1 cellular context compared by ENCODE assay signal in the genomic region with DNA sequence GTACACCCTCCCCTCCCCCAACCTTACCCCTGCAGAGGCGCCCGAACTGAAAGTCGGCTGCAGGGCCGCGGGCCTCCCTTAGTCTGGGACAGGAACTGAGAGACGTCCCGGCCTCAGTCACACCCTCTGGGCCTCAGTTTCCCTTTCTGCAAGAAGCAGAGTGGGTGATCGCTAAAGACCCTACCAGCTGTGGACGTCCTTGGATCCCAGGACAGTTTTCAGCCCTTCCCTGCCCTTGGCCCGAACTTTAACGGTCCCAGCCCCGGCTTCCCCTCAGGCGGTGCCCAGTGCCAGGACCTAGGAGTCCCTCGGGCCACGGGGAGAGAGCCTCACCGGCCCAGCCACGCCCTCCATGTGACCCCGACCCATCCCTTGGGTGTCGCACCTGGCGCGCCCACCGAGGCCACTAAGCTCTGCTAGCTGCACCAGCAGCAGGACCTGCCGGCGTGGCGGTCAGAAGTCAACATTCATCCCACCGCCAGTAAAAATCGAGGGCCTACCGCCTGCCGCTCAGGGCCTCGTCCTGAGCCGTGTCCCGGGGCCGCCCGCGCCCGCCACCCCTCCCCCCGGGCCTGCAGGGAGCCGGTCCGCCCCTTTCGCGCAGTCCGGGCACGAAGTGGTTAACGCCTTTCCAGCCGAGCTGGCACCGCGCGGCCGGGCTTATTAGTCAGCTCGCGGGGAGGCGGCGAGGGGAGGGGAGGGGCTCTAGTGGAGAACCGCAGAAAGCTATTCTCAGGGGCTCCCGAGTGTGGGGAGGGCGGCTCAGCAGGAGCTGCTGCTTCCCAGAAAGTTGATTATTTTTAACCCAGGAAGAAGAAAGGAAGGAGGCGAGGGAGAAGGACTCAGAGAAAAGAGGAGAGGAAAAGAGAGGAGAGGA.
A peak's percentile ranks its signal among the peaks of the same experiment; 100 is the strongest.
TF ChIP-seq lines count a peak whose summit lies in the region.

No MANE protein-coding gene starts in this region.

TF ChIP-seq in K562, 482 proteins besides CTCF, POLR2A, EP300 and RAD21 (continued from another document and continues in another):
- TF ChIP-seq, protein P1, sequence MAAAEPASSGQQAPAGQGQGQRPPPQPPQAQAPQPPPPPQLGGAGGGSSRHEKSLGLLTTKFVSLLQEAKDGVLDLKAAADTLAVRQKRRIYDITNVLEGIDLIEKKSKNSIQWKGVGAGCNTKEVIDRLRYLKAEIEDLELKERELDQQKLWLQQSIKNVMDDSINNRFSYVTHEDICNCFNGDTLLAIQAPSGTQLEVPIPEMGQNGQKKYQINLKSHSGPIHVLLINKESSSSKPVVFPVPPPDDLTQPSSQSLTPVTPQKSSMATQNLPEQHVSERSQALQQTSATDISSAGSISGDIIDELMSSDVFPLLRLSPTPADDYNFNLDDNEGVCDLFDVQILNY (CRISPR knock-in tag; IDR thresholded peaks at IDR 0.05) = no peak
- TF ChIP-seq ZNF140 (CRISPR knock-in tag; IDR thresholded peaks at IDR 0.05) (no peak), MEIS2 (IDR thresholded peaks at IDR 0.05; ENCODE audit: partially characterized antibody) (no peak), FOXP1 (CRISPR knock-in tag; IDR thresholded peaks at IDR 0.05) (peak; percentile 14; the same call in 1 of the 2 replicates), POLR2G (IDR thresholded peaks at IDR 0.05; ENCODE audit: low read depth, low read length) (peak; percentile 75), NFIX (CRISPR knock-in tag; IDR thresholded peaks at IDR 0.05; ENCODE audit: low read depth) (no peak), TCF7 (IDR thresholded peaks at IDR 0.05; ENCODE audit: borderline replicate concordance) (no peak), RBBP5 (IDR thresholded peaks at IDR 0.05; ENCODE audit: borderline replicate concordance, insufficient read depth, low read length, poor library complexity, severe bottlenecking) (no peak), HNRNPH1 (optimal IDR thresholded peaks at IDR 0.05; ENCODE audit: low read depth, low read length) (no peak), ZNF3 (CRISPR knock-in tag; IDR thresholded peaks at IDR 0.05) (no peak), CEBPB (tag; IDR thresholded peaks at IDR 0.05) (no peak), KLF13 (tag; IDR thresholded peaks at IDR 0.05; ENCODE audit: borderline replicate concordance, low read depth) (peak; percentile 55; the same call in 1 of the 2 replicates), TCFL5 (CRISPR knock-in tag; conservative IDR thresholded peaks at IDR 0.05) (no peak), ARID2 (IDR thresholded peaks at IDR 0.05) (peak; percentile 29; the same call in 1 of the 2 replicates), PTRF (tag; IDR thresholded peaks at IDR 0.05) (no peak), FOXJ2 (tag; IDR thresholded peaks at IDR 0.05) (no peak), PHB2 (IDR thresholded peaks at IDR 0.05; ENCODE audit: low read depth) (0 out of 2 replicates have a peak, but pooled peaks have one; percentile 44), ZNF696 (CRISPR knock-in tag; conservative IDR thresholded peaks at IDR 0.05) (no peak), CBX1 (IDR thresholded peaks at IDR 0.05; ENCODE audit: low read depth) (0 out of 2 replicates have a peak, but pooled peaks have one; percentile 26), JUND (IDR thresholded peaks at IDR 0.05; ENCODE audit: borderline replicate concordance, low read depth, low read length) (peak; percentile 64; the same call in 1 of the 2 replicates), JUND (tag; IDR thresholded peaks at IDR 0.05; ENCODE audit: borderline replicate concordance, low read depth, low read length) (no peak; the same call in 2 of the 3 replicates), ZBTB8A (IDR thresholded peaks at IDR 0.05; ENCODE audit: partially characterized antibody) (no peak), SREBF2 (CRISPR knock-in tag; IDR thresholded peaks at IDR 0.05) (no peak), E2F3 (CRISPR knock-in tag; IDR thresholded peaks at IDR 0.05) (no peak), TOE1 (IDR thresholded peaks at IDR 0.05; ENCODE audit: borderline replicate concordance) (no peak), TOE1 (CRISPR knock-in tag; IDR thresholded peaks at IDR 0.05; ENCODE audit: borderline replicate concordance, low read depth) (0 out of 2 replicates have a peak, but pooled peaks have one; percentile 29)
- TF ChIP-seq, protein P2, sequence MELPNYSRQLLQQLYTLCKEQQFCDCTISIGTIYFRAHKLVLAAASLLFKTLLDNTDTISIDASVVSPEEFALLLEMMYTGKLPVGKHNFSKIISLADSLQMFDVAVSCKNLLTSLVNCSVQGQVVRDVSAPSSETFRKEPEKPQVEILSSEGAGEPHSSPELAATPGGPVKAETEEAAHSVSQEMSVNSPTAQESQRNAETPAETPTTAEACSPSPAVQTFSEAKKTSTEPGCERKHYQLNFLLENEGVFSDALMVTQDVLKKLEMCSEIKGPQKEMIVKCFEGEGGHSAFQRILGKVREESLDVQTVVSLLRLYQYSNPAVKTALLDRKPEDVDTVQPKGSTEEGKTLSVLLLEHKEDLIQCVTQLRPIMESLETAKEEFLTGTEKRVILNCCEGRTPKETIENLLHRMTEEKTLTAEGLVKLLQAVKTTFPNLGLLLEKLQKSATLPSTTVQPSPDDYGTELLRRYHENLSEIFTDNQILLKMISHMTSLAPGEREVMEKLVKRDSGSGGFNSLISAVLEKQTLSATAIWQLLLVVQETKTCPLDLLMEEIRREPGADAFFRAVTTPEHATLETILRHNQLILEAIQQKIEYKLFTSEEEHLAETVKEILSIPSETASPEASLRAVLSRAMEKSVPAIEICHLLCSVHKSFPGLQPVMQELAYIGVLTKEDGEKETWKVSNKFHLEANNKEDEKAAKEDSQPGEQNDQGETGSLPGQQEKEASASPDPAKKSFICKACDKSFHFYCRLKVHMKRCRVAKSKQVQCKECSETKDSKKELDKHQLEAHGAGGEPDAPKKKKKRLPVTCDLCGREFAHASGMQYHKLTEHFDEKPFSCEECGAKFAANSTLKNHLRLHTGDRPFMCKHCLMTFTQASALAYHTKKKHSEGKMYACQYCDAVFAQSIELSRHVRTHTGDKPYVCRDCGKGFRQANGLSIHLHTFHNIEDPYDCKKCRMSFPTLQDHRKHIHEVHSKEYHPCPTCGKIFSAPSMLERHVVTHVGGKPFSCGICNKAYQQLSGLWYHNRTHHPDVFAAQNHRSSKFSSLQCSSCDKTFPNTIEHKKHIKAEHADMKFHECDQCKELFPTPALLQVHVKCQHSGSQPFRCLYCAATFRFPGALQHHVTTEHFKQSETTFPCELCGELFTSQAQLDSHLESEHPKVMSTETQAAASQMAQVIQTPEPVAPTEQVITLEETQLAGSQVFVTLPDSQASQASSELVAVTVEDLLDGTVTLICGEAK (IDR thresholded peaks at IDR 0.05) = peak; percentile 46; the same call in 1 of the 2 replicates
- TF ChIP-seq, protein P2 (CRISPR knock-in tag; IDR thresholded peaks at IDR 0.05) = no peak
- TF ChIP-seq, protein P3, sequence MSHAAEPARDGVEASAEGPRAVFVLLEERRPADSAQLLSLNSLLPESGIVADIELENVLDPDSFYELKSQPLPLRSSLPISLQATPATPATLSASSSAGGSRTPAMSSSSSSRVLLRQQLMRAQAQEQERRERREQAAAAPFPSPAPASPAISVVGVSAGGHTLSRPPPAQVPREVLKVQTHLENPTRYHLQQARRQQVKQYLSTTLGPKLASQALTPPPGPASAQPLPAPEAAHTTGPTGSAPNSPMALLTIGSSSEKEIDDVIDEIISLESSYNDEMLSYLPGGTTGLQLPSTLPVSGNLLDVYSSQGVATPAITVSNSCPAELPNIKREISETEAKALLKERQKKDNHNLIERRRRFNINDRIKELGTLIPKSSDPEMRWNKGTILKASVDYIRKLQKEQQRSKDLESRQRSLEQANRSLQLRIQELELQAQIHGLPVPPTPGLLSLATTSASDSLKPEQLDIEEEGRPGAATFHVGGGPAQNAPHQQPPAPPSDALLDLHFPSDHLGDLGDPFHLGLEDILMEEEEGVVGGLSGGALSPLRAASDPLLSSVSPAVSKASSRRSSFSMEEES (CRISPR knock-in tag; IDR thresholded peaks at IDR 0.05) = no peak
- TF ChIP-seq, protein P4, sequence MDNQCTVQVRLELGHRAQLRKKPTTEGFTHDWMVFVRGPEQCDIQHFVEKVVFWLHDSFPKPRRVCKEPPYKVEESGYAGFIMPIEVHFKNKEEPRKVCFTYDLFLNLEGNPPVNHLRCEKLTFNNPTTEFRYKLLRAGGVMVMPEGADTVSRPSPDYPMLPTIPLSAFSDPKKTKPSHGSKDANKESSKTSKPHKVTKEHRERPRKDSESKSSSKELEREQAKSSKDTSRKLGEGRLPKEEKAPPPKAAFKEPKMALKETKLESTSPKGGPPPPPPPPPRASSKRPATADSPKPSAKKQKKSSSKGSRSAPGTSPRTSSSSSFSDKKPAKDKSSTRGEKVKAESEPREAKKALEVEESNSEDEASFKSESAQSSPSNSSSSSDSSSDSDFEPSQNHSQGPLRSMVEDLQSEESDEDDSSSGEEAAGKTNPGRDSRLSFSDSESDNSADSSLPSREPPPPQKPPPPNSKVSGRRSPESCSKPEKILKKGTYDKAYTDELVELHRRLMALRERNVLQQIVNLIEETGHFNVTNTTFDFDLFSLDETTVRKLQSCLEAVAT (IDR thresholded peaks at IDR 0.05) = peak in 1 of 2 experiments; percentile 73; a peak in 2 of 4 replicates
- TF ChIP-seq, protein P5, sequence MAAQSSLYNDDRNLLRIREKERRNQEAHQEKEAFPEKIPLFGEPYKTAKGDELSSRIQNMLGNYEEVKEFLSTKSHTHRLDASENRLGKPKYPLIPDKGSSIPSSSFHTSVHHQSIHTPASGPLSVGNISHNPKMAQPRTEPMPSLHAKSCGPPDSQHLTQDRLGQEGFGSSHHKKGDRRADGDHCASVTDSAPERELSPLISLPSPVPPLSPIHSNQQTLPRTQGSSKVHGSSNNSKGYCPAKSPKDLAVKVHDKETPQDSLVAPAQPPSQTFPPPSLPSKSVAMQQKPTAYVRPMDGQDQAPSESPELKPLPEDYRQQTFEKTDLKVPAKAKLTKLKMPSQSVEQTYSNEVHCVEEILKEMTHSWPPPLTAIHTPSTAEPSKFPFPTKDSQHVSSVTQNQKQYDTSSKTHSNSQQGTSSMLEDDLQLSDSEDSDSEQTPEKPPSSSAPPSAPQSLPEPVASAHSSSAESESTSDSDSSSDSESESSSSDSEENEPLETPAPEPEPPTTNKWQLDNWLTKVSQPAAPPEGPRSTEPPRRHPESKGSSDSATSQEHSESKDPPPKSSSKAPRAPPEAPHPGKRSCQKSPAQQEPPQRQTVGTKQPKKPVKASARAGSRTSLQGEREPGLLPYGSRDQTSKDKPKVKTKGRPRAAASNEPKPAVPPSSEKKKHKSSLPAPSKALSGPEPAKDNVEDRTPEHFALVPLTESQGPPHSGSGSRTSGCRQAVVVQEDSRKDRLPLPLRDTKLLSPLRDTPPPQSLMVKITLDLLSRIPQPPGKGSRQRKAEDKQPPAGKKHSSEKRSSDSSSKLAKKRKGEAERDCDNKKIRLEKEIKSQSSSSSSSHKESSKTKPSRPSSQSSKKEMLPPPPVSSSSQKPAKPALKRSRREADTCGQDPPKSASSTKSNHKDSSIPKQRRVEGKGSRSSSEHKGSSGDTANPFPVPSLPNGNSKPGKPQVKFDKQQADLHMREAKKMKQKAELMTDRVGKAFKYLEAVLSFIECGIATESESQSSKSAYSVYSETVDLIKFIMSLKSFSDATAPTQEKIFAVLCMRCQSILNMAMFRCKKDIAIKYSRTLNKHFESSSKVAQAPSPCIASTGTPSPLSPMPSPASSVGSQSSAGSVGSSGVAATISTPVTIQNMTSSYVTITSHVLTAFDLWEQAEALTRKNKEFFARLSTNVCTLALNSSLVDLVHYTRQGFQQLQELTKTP (IDR thresholded peaks at IDR 0.05; ENCODE audit: low read depth in 1 of 2, partially characterized antibody in 2 of 2) = peak in 1 of 2 experiments; percentile 44
- TF ChIP-seq, protein P6, sequence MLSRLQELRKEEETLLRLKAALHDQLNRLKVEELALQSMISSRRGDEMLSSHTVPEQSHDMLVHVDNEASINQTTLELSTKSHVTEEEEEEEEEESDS (CRISPR knock-in tag; IDR thresholded peaks at IDR 0.05) = no peak
